ENCODE assay signal across 2 cellular contexts in genomic region chr2:43043471-43043870, GRCh38.
TF ChIP-seq lines count a peak whose summit lies in the region.

No MANE protein-coding gene starts in this region.

TF ChIP-seq in IMR-90, 13 proteins besides CTCF, POLR2A, EP300 and RAD21:
- TF ChIP-seq, protein P1, sequence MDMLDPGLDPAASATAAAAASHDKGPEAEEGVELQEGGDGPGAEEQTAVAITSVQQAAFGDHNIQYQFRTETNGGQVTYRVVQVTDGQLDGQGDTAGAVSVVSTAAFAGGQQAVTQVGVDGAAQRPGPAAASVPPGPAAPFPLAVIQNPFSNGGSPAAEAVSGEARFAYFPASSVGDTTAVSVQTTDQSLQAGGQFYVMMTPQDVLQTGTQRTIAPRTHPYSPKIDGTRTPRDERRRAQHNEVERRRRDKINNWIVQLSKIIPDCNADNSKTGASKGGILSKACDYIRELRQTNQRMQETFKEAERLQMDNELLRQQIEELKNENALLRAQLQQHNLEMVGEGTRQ (IDR thresholded peaks at IDR 0.05; ENCODE audit: low read depth, low read length) = no peak
- no peak for TF ChIP-seq MAZ (IDR thresholded peaks at IDR 0.05; ENCODE audit: borderline replicate concordance, low read depth, low read length)
- TF ChIP-seq MAFK (IDR thresholded peaks at IDR 0.05; ENCODE audit: low read depth, low read length) = no peak
- no peak for TF ChIP-seq SMC3 (IDR thresholded peaks at IDR 0.05; ENCODE audit: low read depth, low read length)
- TF ChIP-seq CEBPB (IDR thresholded peaks at IDR 0.05; ENCODE audit: low read depth, low read length) = no peak
- no peak for TF ChIP-seq RFX5 (IDR thresholded peaks at IDR 0.05; ENCODE audit: low read depth, low read length)
- no peak for TF ChIP-seq MXI1 (IDR thresholded peaks at IDR 0.05; ENCODE audit: borderline replicate concordance, low read depth, low read length)
- TF ChIP-seq FOS (IDR thresholded peaks at IDR 0.05; ENCODE audit: low read depth, low read length) = no peak
- no peak for TF ChIP-seq BHLHE40 (IDR thresholded peaks at IDR 0.05; ENCODE audit: low read depth, low read length)
- TF ChIP-seq ELK1 (IDR thresholded peaks at IDR 0.05; ENCODE audit: borderline replicate concordance, low read depth, low read length) = no peak

TF ChIP-seq in K562, 482 proteins besides CTCF, POLR2A, EP300 and RAD21:
- TF ChIP-seq TEAD4 (IDR thresholded peaks at IDR 0.05; ENCODE audit: low read length) = no peak
- TF ChIP-seq TEAD4 (CRISPR knock-in tag; IDR thresholded peaks at IDR 0.05; ENCODE audit: borderline replicate concordance) = no peak
- no peak for TF ChIP-seq COPS2 (conservative IDR thresholded peaks at IDR 0.05)
- TF ChIP-seq, protein P2, sequence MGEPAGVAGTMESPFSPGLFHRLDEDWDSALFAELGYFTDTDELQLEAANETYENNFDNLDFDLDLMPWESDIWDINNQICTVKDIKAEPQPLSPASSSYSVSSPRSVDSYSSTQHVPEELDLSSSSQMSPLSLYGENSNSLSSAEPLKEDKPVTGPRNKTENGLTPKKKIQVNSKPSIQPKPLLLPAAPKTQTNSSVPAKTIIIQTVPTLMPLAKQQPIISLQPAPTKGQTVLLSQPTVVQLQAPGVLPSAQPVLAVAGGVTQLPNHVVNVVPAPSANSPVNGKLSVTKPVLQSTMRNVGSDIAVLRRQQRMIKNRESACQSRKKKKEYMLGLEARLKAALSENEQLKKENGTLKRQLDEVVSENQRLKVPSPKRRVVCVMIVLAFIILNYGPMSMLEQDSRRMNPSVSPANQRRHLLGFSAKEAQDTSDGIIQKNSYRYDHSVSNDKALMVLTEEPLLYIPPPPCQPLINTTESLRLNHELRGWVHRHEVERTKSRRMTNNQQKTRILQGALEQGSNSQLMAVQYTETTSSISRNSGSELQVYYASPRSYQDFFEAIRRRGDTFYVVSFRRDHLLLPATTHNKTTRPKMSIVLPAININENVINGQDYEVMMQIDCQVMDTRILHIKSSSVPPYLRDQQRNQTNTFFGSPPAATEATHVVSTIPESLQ (CRISPR knock-in tag; IDR thresholded peaks at IDR 0.05) = no peak
- TF ChIP-seq MTA1 (IDR thresholded peaks at IDR 0.05; ENCODE audit: borderline replicate concordance) = no peak
- no peak for TF ChIP-seq SMARCA4 (IDR thresholded peaks at IDR 0.05)
- no peak for TF ChIP-seq GABPA (tag; conservative IDR thresholded peaks at IDR 0.05; ENCODE audit: low read depth)
- no peak for TF ChIP-seq TCF15 (CRISPR knock-in tag; IDR thresholded peaks at IDR 0.05)
- no peak for TF ChIP-seq ZNF140 (CRISPR knock-in tag; IDR thresholded peaks at IDR 0.05)
- TF ChIP-seq SIX5 (IDR thresholded peaks at IDR 0.05; ENCODE audit: borderline replicate concordance in 1 of 2, insufficient read depth in 1 of 2, low read depth in 1 of 2, low read length in 2 of 2) = no peak
- no peak for TF ChIP-seq SMARCB1 (IDR thresholded peaks at IDR 0.05; ENCODE audit: insufficient read length, low read depth)
- no peak for TF ChIP-seq ZNF143 (CRISPR knock-in tag; IDR thresholded peaks at IDR 0.05)
- no peak for TF ChIP-seq ZBTB9 (CRISPR knock-in tag; IDR thresholded peaks at IDR 0.05)
- no peak for TF ChIP-seq SLC30A9 (CRISPR knock-in tag; IDR thresholded peaks at IDR 0.05)
- no peak for TF ChIP-seq TCF7 (IDR thresholded peaks at IDR 0.05; ENCODE audit: borderline replicate concordance)
- no peak for TF ChIP-seq RUNX1 (IDR thresholded peaks at IDR 0.05; ENCODE audit: low read depth)
- TF ChIP-seq NCOA2 (IDR thresholded peaks at IDR 0.05; ENCODE audit: partially characterized antibody in 2 of 2) = no peak
- TF ChIP-seq HEY1 (CRISPR knock-in tag; IDR thresholded peaks at IDR 0.05; ENCODE audit: borderline replicate concordance) = no peak
- TF ChIP-seq, protein P3, sequence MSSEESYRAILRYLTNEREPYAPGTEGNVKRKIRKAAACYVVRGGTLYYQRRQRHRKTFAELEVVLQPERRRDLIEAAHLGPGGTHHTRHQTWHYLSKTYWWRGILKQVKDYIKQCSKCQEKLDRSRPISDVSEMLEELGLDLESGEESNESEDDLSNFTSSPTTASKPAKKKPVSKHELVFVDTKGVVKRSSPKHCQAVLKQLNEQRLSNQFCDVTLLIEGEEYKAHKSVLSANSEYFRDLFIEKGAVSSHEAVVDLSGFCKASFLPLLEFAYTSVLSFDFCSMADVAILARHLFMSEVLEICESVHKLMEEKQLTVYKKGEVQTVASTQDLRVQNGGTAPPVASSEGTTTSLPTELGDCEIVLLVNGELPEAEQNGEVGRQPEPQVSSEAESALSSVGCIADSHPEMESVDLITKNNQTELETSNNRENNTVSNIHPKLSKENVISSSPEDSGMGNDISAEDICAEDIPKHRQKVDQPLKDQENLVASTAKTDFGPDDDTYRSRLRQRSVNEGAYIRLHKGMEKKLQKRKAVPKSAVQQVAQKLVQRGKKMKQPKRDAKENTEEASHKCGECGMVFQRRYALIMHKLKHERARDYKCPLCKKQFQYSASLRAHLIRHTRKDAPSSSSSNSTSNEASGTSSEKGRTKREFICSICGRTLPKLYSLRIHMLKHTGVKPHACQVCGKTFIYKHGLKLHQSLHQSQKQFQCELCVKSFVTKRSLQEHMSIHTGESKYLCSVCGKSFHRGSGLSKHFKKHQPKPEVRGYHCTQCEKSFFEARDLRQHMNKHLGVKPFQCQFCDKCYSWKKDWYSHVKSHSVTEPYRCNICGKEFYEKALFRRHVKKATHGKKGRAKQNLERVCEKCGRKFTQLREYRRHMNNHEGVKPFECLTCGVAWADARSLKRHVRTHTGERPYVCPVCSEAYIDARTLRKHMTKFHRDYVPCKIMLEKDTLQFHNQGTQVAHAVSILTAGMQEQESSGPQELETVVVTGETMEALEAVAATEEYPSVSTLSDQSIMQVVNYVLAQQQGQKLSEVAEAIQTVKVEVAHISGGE (CRISPR knock-in tag; IDR thresholded peaks at IDR 0.05) = no peak
- no peak for TF ChIP-seq BACH1 (tag; IDR thresholded peaks at IDR 0.05)
- no peak for TF ChIP-seq CEBPG (CRISPR knock-in tag; IDR thresholded peaks at IDR 0.05)
- no peak for TF ChIP-seq CEBPG (tag; conservative IDR thresholded peaks at IDR 0.05 in 1 of 2, IDR thresholded peaks at IDR 0.05 in 1 of 2)
